14 cellular contexts compared by ENCODE assay signal in the genomic region with DNA sequence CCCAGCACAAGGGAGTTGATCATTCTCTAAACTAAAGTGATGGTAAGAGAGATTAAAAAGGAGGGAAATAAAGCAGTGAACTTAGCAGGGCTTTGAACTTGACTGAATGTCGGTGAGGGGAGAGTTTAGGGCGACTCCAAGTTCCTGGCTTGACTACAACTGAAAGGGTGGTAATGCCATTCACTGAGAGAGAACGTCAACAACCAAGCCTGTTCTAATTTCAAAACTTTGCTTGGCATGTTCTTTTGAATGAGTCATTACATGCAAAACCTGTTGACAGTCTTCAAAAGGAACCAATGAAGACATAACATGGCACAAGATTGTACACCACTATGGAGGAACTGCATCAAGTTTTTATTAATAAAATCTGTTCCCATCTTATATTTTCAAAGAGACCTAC. TPM values are rescaled to one million over a fixed set of nuclear protein-coding genes. Genes with fewer than 3 reads are reported as not detected.
A peak's percentile ranks its signal among the peaks of the same experiment; 100 is the strongest.
DNase-seq lines count a peak whose midpoint lies in the region; FAIRE-seq and TF ChIP-seq lines count a peak whose summit lies in the region.
"Had no signal": no experiment of that assay in that cellular context is flagged by ENCODE, and none has a peak within 500 bp of the region (broad histone marks: within the 10 kb centered on the region; RNA-seq: fewer than 3 reads in every experiment).

No MANE protein-coding gene starts in this region.

- no peak overlapping the region for H3K4me3 Mint-ChIP-seq in IgD-negative memory B cell
- H3K4me3 Mint-ChIP-seq in type B pancreatic cell: no peak overlapping the region
- H3K4me3 Mint-ChIP-seq in CD4-positive, alpha-beta memory T cell: no peak overlapping the region
- H3K4me3 Mint-ChIP-seq: CD8-positive, alpha-beta T cell had no signal

- H3K4me1 Mint-ChIP-seq in IgD-negative memory B cell (no peaks in the 10 kb centered on the region), type B pancreatic cell (ENCODE audit: unreplicated experiment) (no peaks in the 10 kb centered on the region)
- no peaks in the 10 kb centered on the region for H3K4me1 Mint-ChIP-seq in CD4-positive, alpha-beta memory T cell

- TF ChIP-seq CTCF in epithelial cell of esophagus (IDR thresholded peaks at IDR 0.05; ENCODE audit: insufficient read depth, low read depth, low read length, missing control alignments): no peak
- no peak for TF ChIP-seq CTCF in type B pancreatic cell (conservative IDR thresholded peaks at IDR 0.05)

- H3K27me3 Mint-ChIP-seq in IgD-negative memory B cell (no peaks in the 10 kb centered on the region), type B pancreatic cell (peaks cover 21% of the 10 kb centered on the region)
- H3K27me3 Mint-ChIP-seq in CD4-positive, alpha-beta memory T cell: peaks cover 0 to 4% of the 10 kb centered on the region in 2 donors

- H3K27ac Mint-ChIP-seq in IgD-negative memory B cell: peak overlapping the region in 2 of 3 donors; percentile 15 to 17
- H3K27ac Mint-ChIP-seq in type B pancreatic cell: no peak overlapping the region
- H3K27ac Mint-ChIP-seq in CD4-positive, alpha-beta memory T cell: peak overlapping the region in 1 of 7 donors; percentile 24
- H3K27ac Mint-ChIP-seq: CD8-positive, alpha-beta T cell had no signal

- CTCF ChIA-PET in CD4-positive, alpha-beta memory T cell (lab: Charles Lee; ENCODE audit: partially characterized antibody): interaction anchor here (0.9 kb wide), 1 partner anchor 8 kb away, joined by 5 read pairs; no protein-coding TSS in a partner anchor

- in situ Hi-C loops in KBM-7 (cut with MboI; ENCODE audit: low pct_unique_long_range_greater_than_20kb, low sequenced_read_pairs): no loop called here

- H3K4me1 ChIP-seq in CD4-positive, alpha-beta memory T cell (ENCODE audit: insufficient read depth, low read length): no peaks in the 10 kb centered on the region
- H3K4me1 ChIP-seq: lower lobe of right lung had no signal

- no peaks in the 10 kb centered on the region for H3K36me3 Mint-ChIP-seq in IgD-negative memory B cell
- H3K36me3 Mint-ChIP-seq in type B pancreatic cell: no peaks in the 10 kb centered on the region
- no peaks in the 10 kb centered on the region for H3K36me3 Mint-ChIP-seq in CD4-positive, alpha-beta memory T cell
- H3K36me3 Mint-ChIP-seq: CD8-positive, alpha-beta T cell had no signal

- no peaks in the 10 kb centered on the region for H3K36me3 ChIP-seq in CD4-positive, alpha-beta memory T cell (ENCODE audit: insufficient read depth, low read length)
- H3K36me3 ChIP-seq: lower lobe of right lung had no signal

- no peak for DNase-seq in GM18507 (ENCODE audit: extremely low spot score, insufficient read length, low read depth)
- no peak for DNase-seq in GM19239 (ENCODE audit: insufficient read length, low spot score)
- peak; percentile 83 for DNase-seq in epithelial cell of esophagus (ENCODE audit: low read depth)
- no peak for DNase-seq in KBM-7
- no peak for DNase-seq in type B pancreatic cell (ENCODE audit: extremely low spot score, unreplicated experiment)
- DNase-seq in CD4-positive, alpha-beta memory T cell: no peak
- DNase-seq: CD8-positive, alpha-beta T cell; hippocampal formation; lower lobe of right lung; NK-92 treated with Interleukin-12 subunit alpha and Interleukin-12 subunit beta, amount 100 ng/mL, for 24 hours; nucleus accumbens; stimulated activated naive CD4-positive, alpha-beta T cell had no signal

- H3K4me3 ChIP-seq in epithelial cell of esophagus (ENCODE audit: low read length): no peak overlapping the region
- no peak overlapping the region for H3K4me3 ChIP-seq in CD4-positive, alpha-beta memory T cell (ENCODE audit: low read length in 2 of 2)
- H3K4me3 ChIP-seq: lower lobe of right lung had no signal

- no peaks in the 10 kb centered on the region for H3K9me3 ChIP-seq in CD4-positive, alpha-beta memory T cell (ENCODE audit: control insufficient read depth in 1 of 2, low read length in 2 of 2)
- H3K9me3 ChIP-seq: lower lobe of right lung had no signal

- FAIRE-seq in GM18507 (lab: Jason Lieb, UNC): peak; percentile 66
- FAIRE-seq in GM19239 (lab: Jason Lieb, UNC): peak; percentile 85
- FAIRE-seq: endometrium had no signal

- H3K27me3 ChIP-seq in CD4-positive, alpha-beta memory T cell (ENCODE audit: insufficient read depth, low read length): no peaks in the 10 kb centered on the region

- no peak overlapping the region for H3K27ac ChIP-seq in CD4-positive, alpha-beta memory T cell (ENCODE audit: low read depth, low read length)
- H3K27ac ChIP-seq: lower lobe of right lung had no signal

- POLR2A ChIA-PET in CD4-positive, alpha-beta memory T cell (lab: Charles Lee; ENCODE audit: partially characterized antibody): no interaction called here

- intact Hi-C loops in CD4-positive, alpha-beta memory T cell (cut with micrococcal nuclease): no loop called here

- H3K9me3 Mint-ChIP-seq in IgD-negative memory B cell: no peaks in the 10 kb centered on the region
- H3K9me3 Mint-ChIP-seq in type B pancreatic cell: no peaks in the 10 kb centered on the region
- no peaks in the 10 kb centered on the region for H3K9me3 Mint-ChIP-seq in CD4-positive, alpha-beta memory T cell
- H3K9me3 Mint-ChIP-seq: CD8-positive, alpha-beta T cell had no signal

RNA-seq across cellular contexts. Expression of a gene that starts 10.3 kb away (rescaled TPM):
- polyA plus RNA-seq in IgD-negative memory B cell: not detected
- total RNA-seq in type B pancreatic cell (ENCODE audit: low replicate concordance): 4.7 and 4.9 TPM in 2 replicates
- 1 to 10 TPM; 3.9 to 4.7 TPM for total RNA-seq in CD4-positive, alpha-beta memory T cell
- under 1 TPM; 0.31 to 0.35 TPM for polyA plus RNA-seq in CD4-positive, alpha-beta memory T cell
